10 cellular contexts compared by ENCODE assay signal in genomic region chr1:32220746-32221580, GRCh38. TPM values are rescaled to one million over a fixed set of nuclear protein-coding genes. Genes with fewer than 3 reads are reported as not detected.
DNase-seq lines count a peak whose midpoint lies in the region; ATAC-seq, FAIRE-seq and TF ChIP-seq lines count a peak whose summit lies in the region.
"Had no signal": no experiment of that assay in that cellular context is flagged by ENCODE, and none has a peak within 500 bp of the region (broad histone marks: within the 10 kb centered on the region; RNA-seq: fewer than 3 reads in every experiment).

No MANE protein-coding gene starts in this region.

- peak overlapping the region; percentile 97 for H3K4me3 Mint-ChIP-seq in activated CD8-positive, alpha-beta memory T cell treated with anti-CD3 and anti-CD28 coated beads, Interleukin-2, amount 10 ng/mL, durations not matched to agents 7 days and 5 days
- peak overlapping the region; percentile 98 for H3K4me3 Mint-ChIP-seq in activated T-helper 1 cell treated with anti-CD3 and anti-CD28 coated beads, Interleukin-12 subunit alpha, Interleukin-12 subunit beta, Interleukin-2, Interleukin-4 antibody, amounts not matched to agents 30 ng/mL and 10 ng/mL and 1 ng/mL, durations not matched to agents 14 hours and 24 hours and 36 hours

- H3K9me3 ChIP-seq in kidney (ENCODE audit: control insufficient read depth in 1 of 2, low read length in 2 of 2) (no peaks in the 10 kb centered on the region), testis (no peaks in the 10 kb centered on the region)

- H3K4me1 ChIP-seq in kidney (ENCODE audit: control insufficient read depth in 1 of 2, insufficient read depth in 1 of 2, low read depth in 1 of 2, low read length in 2 of 2) (peaks cover 22 to 28% of the 10 kb centered on the region in 2 donors), testis (peaks cover 30% of the 10 kb centered on the region), foreskin keratinocyte (peaks cover 2% of the 10 kb centered on the region)

- 67 to 88% methylated on average over 4 of the region's 4 CpGs for WGBS in testis, 2 donors

- H3K9ac ChIP-seq in kidney (ENCODE audit: low read length in 2 of 2): peak overlapping the region; percentile 71 to 94

- no peak for ATAC-seq in activated CD8-positive, alpha-beta memory T cell treated with anti-CD3 and anti-CD28 coated beads, Interleukin-2, amount 10 ng/mL, durations not matched to agents 7 days and 5 days
- no peak for ATAC-seq in foreskin keratinocyte

- H3K27me3 ChIP-seq in testis: no peaks in the 10 kb centered on the region
- no peaks in the 10 kb centered on the region for H3K27me3 ChIP-seq in foreskin keratinocyte

- H3K27ac Mint-ChIP-seq in activated CD8-positive, alpha-beta memory T cell treated with anti-CD3 and anti-CD28 coated beads, Interleukin-2, amount 10 ng/mL, durations not matched to agents 7 days and 5 days: peak overlapping the region; percentile 97
- H3K27ac Mint-ChIP-seq in activated T-helper 1 cell treated with anti-CD3 and anti-CD28 coated beads, Interleukin-12 subunit alpha, Interleukin-12 subunit beta, Interleukin-2, Interleukin-4 antibody, amounts not matched to agents 30 ng/mL and 10 ng/mL and 1 ng/mL, durations not matched to agents 14 hours and 24 hours and 36 hours: peak overlapping the region; percentile 95

- CTCF ChIA-PET in activated CD8-positive, alpha-beta memory T cell treated with anti-CD3 and anti-CD28 coated beads, Interleukin-2, amount 10 ng/mL, durations not matched to agents 7 days and 5 days (lab: Charles Lee): interaction anchor here (0.9 to 1.8 kb wide), 4 partner anchors 15 to 70 kb away, joined by 3 to 5 read pairs (median 3); partner anchors contain the start of gene IQCC

- no peaks in the 10 kb centered on the region for H3K27me3 Mint-ChIP-seq in activated CD8-positive, alpha-beta memory T cell treated with anti-CD3 and anti-CD28 coated beads, Interleukin-2, amount 10 ng/mL, durations not matched to agents 7 days and 5 days
- no peaks in the 10 kb centered on the region for H3K27me3 Mint-ChIP-seq in activated T-helper 1 cell treated with anti-CD3 and anti-CD28 coated beads, Interleukin-12 subunit alpha, Interleukin-12 subunit beta, Interleukin-2, Interleukin-4 antibody, amounts not matched to agents 30 ng/mL and 10 ng/mL and 1 ng/mL, durations not matched to agents 14 hours and 24 hours and 36 hours (ENCODE audit: insufficient read depth)

- H3K4me1 Mint-ChIP-seq in activated CD8-positive, alpha-beta memory T cell treated with anti-CD3 and anti-CD28 coated beads, Interleukin-2, amount 10 ng/mL, durations not matched to agents 7 days and 5 days: peaks cover 36% of the 10 kb centered on the region
- H3K4me1 Mint-ChIP-seq in activated T-helper 1 cell treated with anti-CD3 and anti-CD28 coated beads, Interleukin-12 subunit alpha, Interleukin-12 subunit beta, Interleukin-2, Interleukin-4 antibody, amounts not matched to agents 30 ng/mL and 10 ng/mL and 1 ng/mL, durations not matched to agents 14 hours and 24 hours and 36 hours (ENCODE audit: low read depth): peaks cover 32% of the 10 kb centered on the region

- intact Hi-C loops in activated T-helper 1 cell treated with anti-CD3 and anti-CD28 coated beads, Interleukin-12 subunit alpha, Interleukin-12 subunit beta, Interleukin-2, Interleukin-4 antibody, amounts not matched to agents 30 ng/mL and 10 ng/mL and 1 ng/mL, durations not matched to agents 14 hours and 24 hours and 36 hours (cut with micrococcal nuclease): loop anchor here (10.0 kb wide), 1 partner anchor 54 kb away; no protein-coding TSS in a partner anchor
- intact Hi-C loops in kidney (cut with DNase I): no loop called here
- intact Hi-C loops in testis (cut with DNase I; ENCODE audit: low total_unique reads): no loop called here

- H3K27ac ChIP-seq in kidney (ENCODE audit: low read depth in 2 of 2, low read length in 2 of 2) (peak overlapping the region; percentile 20 to 92), testis (peak overlapping the region in 1 of 2 donors; percentile 88), foreskin keratinocyte (no peak overlapping the region)

- no peak for DNase-seq in activated CD8-positive, alpha-beta memory T cell treated with anti-CD3 and anti-CD28 coated beads, Interleukin-2, amount 10 ng/mL, durations not matched to agents 7 days and 5 days
- no peak for DNase-seq in activated CD8-positive, alpha-beta memory T cell treated with anti-CD3 and anti-CD28 coated beads, Interleukin-2, amount 50 U/mL, for 48 hours
- DNase-seq in activated T-helper 1 cell treated with anti-CD3 and anti-CD28 coated beads, Interleukin-12 subunit alpha, Interleukin-12 subunit beta, Interleukin-2, Interleukin-4 antibody, amounts not matched to agents 30 ng/mL and 10 ng/mL and 1 ng/mL, durations not matched to agents 14 hours and 24 hours and 36 hours (ENCODE audit: low spot score): no peak
- no peak for DNase-seq in kidney
- DNase-seq in testis: no peak
- no peak for DNase-seq in NCI-H226
- no peak for DNase-seq in HCEC 1CT
- DNase-seq in foreskin keratinocyte: no peak
- DNase-seq: left colon, NCI-H446 treated with DMSO at 0.1 percent for 48 hours had no signal

- peaks cover 17 to 26% of the 10 kb centered on the region in 2 donors for H3K36me3 ChIP-seq in kidney (ENCODE audit: control insufficient read depth in 1 of 2, insufficient read depth in 2 of 2, low read length in 2 of 2)
- H3K36me3 ChIP-seq in testis (ENCODE audit: low read depth, missing control alignments): no peaks in the 10 kb centered on the region

- peaks cover 12% of the 10 kb centered on the region for H3K36me3 Mint-ChIP-seq in activated CD8-positive, alpha-beta memory T cell treated with anti-CD3 and anti-CD28 coated beads, Interleukin-2, amount 10 ng/mL, durations not matched to agents 7 days and 5 days
- peaks cover 21% of the 10 kb centered on the region for H3K36me3 Mint-ChIP-seq in activated T-helper 1 cell treated with anti-CD3 and anti-CD28 coated beads, Interleukin-12 subunit alpha, Interleukin-12 subunit beta, Interleukin-2, Interleukin-4 antibody, amounts not matched to agents 30 ng/mL and 10 ng/mL and 1 ng/mL, durations not matched to agents 14 hours and 24 hours and 36 hours (ENCODE audit: low read depth)

- TF ChIP-seq CTCF in kidney (IDR thresholded peaks at IDR 0.05; ENCODE audit: borderline replicate concordance, extremely low read depth, insufficient read depth) (no peak), testis (IDR thresholded peaks at IDR 0.05) (no peak), foreskin keratinocyte (conservative IDR thresholded peaks at IDR 0.05) (no peak)

- FAIRE-seq in kidney (lab: Jason Lieb, UNC): no peak

- H3K4me3 ChIP-seq in kidney (ENCODE audit: low read length in 2 of 2) (peak overlapping the region; percentile 97 to 99), testis (peak overlapping the region; percentile 92 to 99)

- no peaks in the 10 kb centered on the region for H3K9me3 Mint-ChIP-seq in activated CD8-positive, alpha-beta memory T cell treated with anti-CD3 and anti-CD28 coated beads, Interleukin-2, amount 10 ng/mL, durations not matched to agents 7 days and 5 days (ENCODE audit: low read depth)
- H3K9me3 Mint-ChIP-seq in activated T-helper 1 cell treated with anti-CD3 and anti-CD28 coated beads, Interleukin-12 subunit alpha, Interleukin-12 subunit beta, Interleukin-2, Interleukin-4 antibody, amounts not matched to agents 30 ng/mL and 10 ng/mL and 1 ng/mL, durations not matched to agents 14 hours and 24 hours and 36 hours: no peaks in the 10 kb centered on the region

- TF ChIP-seq POLR2A in testis (IDR thresholded peaks at IDR 0.05): no peak

RNA-seq across cellular contexts. Expression of gene TMEM234, which starts 1.2 kb away (rescaled TPM):
- total RNA-seq in activated CD8-positive, alpha-beta memory T cell treated with anti-CD3 and anti-CD28 coated beads, Interleukin-2, amount 10 ng/mL, durations not matched to agents 7 days and 5 days: 10 to 100 TPM; 11.7 to 12.3 TPM
- total RNA-seq in activated T-helper 1 cell treated with anti-CD3 and anti-CD28 coated beads, Interleukin-12 subunit alpha, Interleukin-12 subunit beta, Interleukin-2, Interleukin-4 antibody, amounts not matched to agents 30 ng/mL and 10 ng/mL and 1 ng/mL, durations not matched to agents 14 hours and 24 hours and 36 hours: 13.5 and 15.0 TPM in 2 replicates
- total RNA-seq in kidney: 39.4 TPM
- polyA plus RNA-seq in kidney (ENCODE audit: insufficient read depth, low read depth, low replicate concordance): 20.5 TPM
- 10 to 100 TPM; 35.9 to 58.3 TPM for total RNA-seq in testis
- polyA plus RNA-seq in testis (ENCODE audit: insufficient read depth, low read depth, low replicate concordance): 31.8 TPM
- total RNA-seq in foreskin keratinocyte: 16.0 and 18.5 TPM in 2 replicates
- 19.6 and 20.0 TPM in 2 replicates for polyA plus RNA-seq in foreskin keratinocyte

RNA-seq across cellular contexts. Expression of gene EIF3I, which starts 1.2 kb away (rescaled TPM):
- total RNA-seq in activated CD8-positive, alpha-beta memory T cell treated with anti-CD3 and anti-CD28 coated beads, Interleukin-2, amount 10 ng/mL, durations not matched to agents 7 days and 5 days: 100 to 1,000 TPM; 162 to 227 TPM
- 297 TPM in 2 replicates for total RNA-seq in activated T-helper 1 cell treated with anti-CD3 and anti-CD28 coated beads, Interleukin-12 subunit alpha, Interleukin-12 subunit beta, Interleukin-2, Interleukin-4 antibody, amounts not matched to agents 30 ng/mL and 10 ng/mL and 1 ng/mL, durations not matched to agents 14 hours and 24 hours and 36 hours
- total RNA-seq in kidney (132 TPM), testis (100 to 1,000 TPM in 1 of 2 donors, 10 to 100 TPM in 1; 97.7 to 140 TPM), foreskin keratinocyte (308 and 324 TPM in 2 replicates)
- polyA plus RNA-seq in kidney (ENCODE audit: insufficient read depth, low read depth, low replicate concordance) (178 TPM), testis (ENCODE audit: insufficient read depth, low read depth, low replicate concordance) (140 TPM), foreskin keratinocyte (343 and 351 TPM in 2 replicates)

RNA-seq across cellular contexts. Expression of gene DCDC2B, which starts 12.1 kb away (rescaled TPM):
- under 1 TPM in 1 of 2 experiments, not detected in 1; 0.16 TPM for total RNA-seq in activated CD8-positive, alpha-beta memory T cell treated with anti-CD3 and anti-CD28 coated beads, Interleukin-2, amount 10 ng/mL, durations not matched to agents 7 days and 5 days
- 0.15 TPM in 1 of 2 replicates, not detected in the other for total RNA-seq in activated T-helper 1 cell treated with anti-CD3 and anti-CD28 coated beads, Interleukin-12 subunit alpha, Interleukin-12 subunit beta, Interleukin-2, Interleukin-4 antibody, amounts not matched to agents 30 ng/mL and 10 ng/mL and 1 ng/mL, durations not matched to agents 14 hours and 24 hours and 36 hours
- not detected for total RNA-seq in kidney
- not detected for polyA plus RNA-seq in kidney (ENCODE audit: insufficient read depth, low read depth, low replicate concordance)
- total RNA-seq in testis: 1 to 10 TPM in 1 of 2 donors, under 1 TPM in 1; 0.81 to 1.7 TPM
- 2.6 TPM for polyA plus RNA-seq in testis (ENCODE audit: insufficient read depth, low read depth, low replicate concordance)
- total RNA-seq in foreskin keratinocyte: not detected in 2 replicates
- polyA plus RNA-seq in foreskin keratinocyte: not detected in 2 replicates
- total RNA-seq: left colon had no signal

RNA-seq across cellular contexts. Expression of gene IQCC, which starts 15.5 kb away (rescaled TPM):
- total RNA-seq in activated CD8-positive, alpha-beta memory T cell treated with anti-CD3 and anti-CD28 coated beads, Interleukin-2, amount 10 ng/mL, durations not matched to agents 7 days and 5 days: 1 to 10 TPM; 5.4 to 7.2 TPM
- 5.7 and 6.0 TPM in 2 replicates for total RNA-seq in activated T-helper 1 cell treated with anti-CD3 and anti-CD28 coated beads, Interleukin-12 subunit alpha, Interleukin-12 subunit beta, Interleukin-2, Interleukin-4 antibody, amounts not matched to agents 30 ng/mL and 10 ng/mL and 1 ng/mL, durations not matched to agents 14 hours and 24 hours and 36 hours
- total RNA-seq in kidney: 3.5 TPM
- polyA plus RNA-seq in kidney (ENCODE audit: insufficient read depth, low read depth, low replicate concordance): 3.4 TPM
- total RNA-seq in testis: 10 to 100 TPM; 11.9 to 16.3 TPM
- polyA plus RNA-seq in testis (ENCODE audit: insufficient read depth, low read depth, low replicate concordance): 21.6 TPM
- total RNA-seq in foreskin keratinocyte: 3.8 and 4.8 TPM in 2 replicates
- polyA plus RNA-seq in foreskin keratinocyte: 3.6 and 4.2 TPM in 2 replicates

RNA-seq across cellular contexts. Expression of gene CCDC28B, which starts 20.6 kb away (rescaled TPM):
- total RNA-seq in activated CD8-positive, alpha-beta memory T cell treated with anti-CD3 and anti-CD28 coated beads, Interleukin-2, amount 10 ng/mL, durations not matched to agents 7 days and 5 days: 10 to 100 TPM; 33.0 to 43.3 TPM
- 28.2 and 32.6 TPM in 2 replicates for total RNA-seq in activated T-helper 1 cell treated with anti-CD3 and anti-CD28 coated beads, Interleukin-12 subunit alpha, Interleukin-12 subunit beta, Interleukin-2, Interleukin-4 antibody, amounts not matched to agents 30 ng/mL and 10 ng/mL and 1 ng/mL, durations not matched to agents 14 hours and 24 hours and 36 hours
- total RNA-seq in kidney (4.0 TPM), testis (100 to 1,000 TPM in 1 of 2 donors, 10 to 100 TPM in 1; 67.5 to 105 TPM), foreskin keratinocyte (10.7 and 12.7 TPM in 2 replicates)
- polyA plus RNA-seq in kidney (ENCODE audit: insufficient read depth, low read depth, low replicate concordance) (25.4 TPM), testis (ENCODE audit: insufficient read depth, low read depth, low replicate concordance) (55.3 TPM), foreskin keratinocyte (14.0 and 15.0 TPM in 2 replicates)
